ENCODE assay signal across 8 cellular contexts in genomic region chr12:53006810-53007742, GRCh38. TPM values are rescaled to one million over a fixed set of nuclear protein-coding genes. Genes with fewer than 3 reads are reported as not detected.
DNase-seq lines count a peak whose midpoint lies in the region; ATAC-seq lines count a peak whose summit lies in the region.

No MANE protein-coding gene starts in this region.

- H3K36me3 Mint-ChIP-seq in activated CD8-positive, alpha-beta T cell treated with anti-CD3 and anti-CD28 coated beads, Interleukin-2, amount 10 ng/mL, durations not matched to agents 7 days and 5 days (ENCODE audit: low read depth): peaks cover 35% of the 10 kb centered on the region

- CTCF ChIA-PET in activated CD8-positive, alpha-beta T cell treated with anti-CD3 and anti-CD28 coated beads, Interleukin-2, amount 10 ng/mL, durations not matched to agents 7 days and 5 days (lab: Charles Lee): interaction anchor here (1.2 to 3.0 kb wide), 3 partner anchors 31 to 314 kb away, joined by 4 to 18 read pairs (median 5); partner anchors contain the start of gene AAAS

- ATAC-seq in HG03066 (IDR thresholded peaks at IDR 0.05; ENCODE audit: low read depth, unreplicated experiment): peak; percentile 8
- peak; percentile 41 for ATAC-seq in activated CD8-positive, alpha-beta T cell treated with anti-CD3 and anti-CD28 coated beads, Interleukin-2, amount 10 ng/mL, durations not matched to agents 7 days and 5 days
- ATAC-seq in GM18502 (IDR thresholded peaks at IDR 0.05; ENCODE audit: poor library complexity, unreplicated experiment): no peak

- H3K27ac Mint-ChIP-seq in activated CD8-positive, alpha-beta T cell treated with anti-CD3 and anti-CD28 coated beads, Interleukin-2, amount 10 ng/mL, durations not matched to agents 7 days and 5 days: peak overlapping the region; percentile 98

- peak overlapping the region; percentile 97 for H3K4me3 Mint-ChIP-seq in activated CD8-positive, alpha-beta T cell treated with anti-CD3 and anti-CD28 coated beads, Interleukin-2, amount 10 ng/mL, durations not matched to agents 7 days and 5 days

- peaks cover 55% of the 10 kb centered on the region for H3K4me1 Mint-ChIP-seq in activated CD8-positive, alpha-beta T cell treated with anti-CD3 and anti-CD28 coated beads, Interleukin-2, amount 10 ng/mL, durations not matched to agents 7 days and 5 days (ENCODE audit: low read depth)

- no peaks in the 10 kb centered on the region for H3K27me3 Mint-ChIP-seq in activated CD8-positive, alpha-beta T cell treated with anti-CD3 and anti-CD28 coated beads, Interleukin-2, amount 10 ng/mL, durations not matched to agents 7 days and 5 days (ENCODE audit: low read depth)

- H3K9me3 Mint-ChIP-seq in activated CD8-positive, alpha-beta T cell treated with anti-CD3 and anti-CD28 coated beads, Interleukin-2, amount 10 ng/mL, durations not matched to agents 7 days and 5 days (ENCODE audit: insufficient read depth): no peaks in the 10 kb centered on the region

- peak; percentile 42 for DNase-seq in DMS 273 treated with DMSO at 0.1 percent for 48 hours (lab: John Stamatoyannopoulos, UW)
- peak; percentile 78 for DNase-seq in NCI-H774 (lab: John Stamatoyannopoulos, UW)
- DNase-seq in activated CD8-positive, alpha-beta T cell treated with anti-CD3 and anti-CD28 coated beads, Interleukin-2, amount 10 ng/mL, durations not matched to agents 7 days and 5 days: peak; percentile 85
- DNase-seq in effector CD4-positive, alpha-beta T cell: peak; percentile 67
- peak; percentile 78 to 81 for DNase-seq in lung microvascular endothelial cell (ENCODE audit: low read depth in 2 of 2)
- DNase-seq in stimulated activated CD4-positive, alpha-beta T cell treated with anti-CD3 and anti-CD28 coated beads, TNF-alpha, amount 100 ng/mL, for 48 hours (ENCODE audit: low read depth in 3 of 3): peak; percentile 69 to 79 (median 73)

- POLR2A ChIA-PET in activated CD8-positive, alpha-beta T cell treated with anti-CD3 and anti-CD28 coated beads, Interleukin-2, amount 10 ng/mL, durations not matched to agents 7 days and 5 days (lab: Charles Lee): interaction anchor here (0.9 to 2.3 kb wide), 4 partner anchors 31 to 314 kb away, joined by 3 to 7 read pairs (median 4); partner anchors contain the start of genes AAAS, CSAD, SPRYD3 and ZNF740

RNA-seq across cellular contexts. Expression of gene EIF4B, which starts 0.8 kb away (rescaled TPM):
- total RNA-seq in activated CD8-positive, alpha-beta T cell treated with anti-CD3 and anti-CD28 coated beads, Interleukin-2, amount 10 ng/mL, durations not matched to agents 7 days and 5 days: 100 to 1,000 TPM; 352 to 353 TPM
- total RNA-seq in lung microvascular endothelial cell: 775 and 904 TPM in 2 replicates

RNA-seq across cellular contexts. Expression of gene TNS2, which starts 42.8 kb away (rescaled TPM):
- 1 to 10 TPM; 1.0 to 1.4 TPM for total RNA-seq in activated CD8-positive, alpha-beta T cell treated with anti-CD3 and anti-CD28 coated beads, Interleukin-2, amount 10 ng/mL, durations not matched to agents 7 days and 5 days
- total RNA-seq in lung microvascular endothelial cell: 15.9 and 18.3 TPM in 2 replicates

RNA-seq across cellular contexts. Expression of gene KRT18, which starts 58.2 kb away (rescaled TPM):
- total RNA-seq in activated CD8-positive, alpha-beta T cell treated with anti-CD3 and anti-CD28 coated beads, Interleukin-2, amount 10 ng/mL, durations not matched to agents 7 days and 5 days: under 1 TPM; 0.44 to 0.95 TPM
- total RNA-seq in lung microvascular endothelial cell: 139 and 162 TPM in 2 replicates

Comparison
In these comparisons a context has a peak if more than half of its experiments do, and no peak if none do; other contexts are left out.
1. RNA of gene KRT18, which starts 58.2 kb away (total RNA-seq): 139 to 162 TPM in lung microvascular endothelial cell; 0.44 to 0.95 TPM in activated CD8-positive, alpha-beta T cell treated with anti-CD3 and anti-CD28 coated beads, Interleukin-2, amount 10 ng/mL, durations not matched to agents 7 days and 5 days; every median in the first group is over 10 times any median in the second.
2. Peak in every context shown above with its lines, with median percentiles within 50 percentile points of each other: DNase-seq.